Comparison of ENCODE assay signal across 1 cellular context in the genomic region with DNA sequence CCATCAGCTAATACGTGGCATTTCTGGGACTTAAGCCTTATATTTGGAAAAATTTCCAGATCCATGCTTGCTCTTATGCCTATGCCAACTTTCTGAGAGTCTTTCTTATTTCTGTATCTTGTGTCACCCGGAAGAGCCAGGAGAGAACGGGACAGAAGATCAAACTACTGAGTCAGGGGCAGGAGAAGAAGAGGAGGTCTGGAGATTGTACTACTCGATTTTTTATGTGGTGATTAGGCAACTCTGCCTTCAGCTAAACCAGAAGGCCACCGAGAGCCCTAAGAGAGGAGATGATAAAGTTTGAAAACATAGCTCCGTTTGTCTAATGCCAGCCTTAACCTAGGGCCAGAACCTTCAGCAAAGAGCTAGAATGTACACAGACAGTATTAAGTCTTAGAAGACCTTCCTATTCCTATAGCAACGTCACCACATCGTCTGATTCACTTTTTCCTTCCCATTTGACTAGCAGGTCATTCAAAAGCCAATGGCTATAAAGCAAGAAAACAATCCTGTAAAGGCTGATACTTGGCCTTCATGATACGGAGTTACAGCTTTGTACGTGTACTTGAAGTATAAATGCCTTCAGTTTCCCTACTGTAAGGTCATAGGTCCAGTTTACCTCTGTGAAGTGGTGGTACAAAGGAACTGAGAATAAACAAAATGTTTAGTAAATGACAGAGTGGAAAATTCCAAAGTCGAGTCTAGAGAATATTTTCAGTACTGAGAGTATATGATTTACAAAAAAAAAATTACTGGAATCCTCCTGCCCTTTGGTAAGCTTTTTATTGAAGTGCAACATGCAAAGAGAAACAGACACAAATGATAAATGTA.
TF ChIP-seq lines count a peak whose summit lies in the region.

No MANE protein-coding gene starts in this region.

TF ChIP-seq in endothelial cell of umbilical vein, 7 proteins besides CTCF, POLR2A, EP300 and RAD21:
- TF ChIP-seq FOS (IDR thresholded peaks at IDR 0.05; ENCODE audit: borderline replicate concordance, insufficient read depth, low read length), result no peak
- TF ChIP-seq JUN (IDR thresholded peaks at IDR 0.05; ENCODE audit: borderline replicate concordance, insufficient read depth, insufficient read length, low read depth), result no peak
- TF ChIP-seq, protein P1, sequence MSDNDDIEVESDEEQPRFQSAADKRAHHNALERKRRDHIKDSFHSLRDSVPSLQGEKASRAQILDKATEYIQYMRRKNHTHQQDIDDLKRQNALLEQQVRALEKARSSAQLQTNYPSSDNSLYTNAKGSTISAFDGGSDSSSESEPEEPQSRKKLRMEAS (IDR thresholded peaks at IDR 0.05; ENCODE audit: insufficient read depth, insufficient read length), result no peak
- no peak for TF ChIP-seq EZH2 (IDR thresholded peaks at IDR 0.05; ENCODE audit: borderline replicate concordance, low read depth, low read length, severe bottlenecking)
- no peak for TF ChIP-seq GATA2 (IDR thresholded peaks at IDR 0.05; ENCODE audit: insufficient read depth, insufficient read length, low read depth, low read length)
- no peak for TF ChIP-seq MYC (IDR thresholded peaks at IDR 0.05; ENCODE audit: low read depth, low read length)
- no peak for TF ChIP-seq POLR2AphosphoS5 (IDR thresholded peaks at IDR 0.05; ENCODE audit: insufficient read depth, low read depth, low read length)
